ENCODE assay signal across 2 cellular contexts in genomic region chr19:55676384-55676783, GRCh38.
TF ChIP-seq lines count a peak whose summit lies in the region.

No MANE protein-coding gene starts in this region.

TF ChIP-seq in GM12878, 131 proteins besides CTCF, POLR2A, EP300 and RAD21:
- TF ChIP-seq HDGF (IDR thresholded peaks at IDR 0.05) (no peak), CREB1 (IDR thresholded peaks at IDR 0.05; ENCODE audit: low read depth) (no peak), JUNB (IDR thresholded peaks at IDR 0.05) (no peak)

TF ChIP-seq in liver, 16 proteins besides CTCF, POLR2A, EP300 and RAD21:
- TF ChIP-seq, protein P1, sequence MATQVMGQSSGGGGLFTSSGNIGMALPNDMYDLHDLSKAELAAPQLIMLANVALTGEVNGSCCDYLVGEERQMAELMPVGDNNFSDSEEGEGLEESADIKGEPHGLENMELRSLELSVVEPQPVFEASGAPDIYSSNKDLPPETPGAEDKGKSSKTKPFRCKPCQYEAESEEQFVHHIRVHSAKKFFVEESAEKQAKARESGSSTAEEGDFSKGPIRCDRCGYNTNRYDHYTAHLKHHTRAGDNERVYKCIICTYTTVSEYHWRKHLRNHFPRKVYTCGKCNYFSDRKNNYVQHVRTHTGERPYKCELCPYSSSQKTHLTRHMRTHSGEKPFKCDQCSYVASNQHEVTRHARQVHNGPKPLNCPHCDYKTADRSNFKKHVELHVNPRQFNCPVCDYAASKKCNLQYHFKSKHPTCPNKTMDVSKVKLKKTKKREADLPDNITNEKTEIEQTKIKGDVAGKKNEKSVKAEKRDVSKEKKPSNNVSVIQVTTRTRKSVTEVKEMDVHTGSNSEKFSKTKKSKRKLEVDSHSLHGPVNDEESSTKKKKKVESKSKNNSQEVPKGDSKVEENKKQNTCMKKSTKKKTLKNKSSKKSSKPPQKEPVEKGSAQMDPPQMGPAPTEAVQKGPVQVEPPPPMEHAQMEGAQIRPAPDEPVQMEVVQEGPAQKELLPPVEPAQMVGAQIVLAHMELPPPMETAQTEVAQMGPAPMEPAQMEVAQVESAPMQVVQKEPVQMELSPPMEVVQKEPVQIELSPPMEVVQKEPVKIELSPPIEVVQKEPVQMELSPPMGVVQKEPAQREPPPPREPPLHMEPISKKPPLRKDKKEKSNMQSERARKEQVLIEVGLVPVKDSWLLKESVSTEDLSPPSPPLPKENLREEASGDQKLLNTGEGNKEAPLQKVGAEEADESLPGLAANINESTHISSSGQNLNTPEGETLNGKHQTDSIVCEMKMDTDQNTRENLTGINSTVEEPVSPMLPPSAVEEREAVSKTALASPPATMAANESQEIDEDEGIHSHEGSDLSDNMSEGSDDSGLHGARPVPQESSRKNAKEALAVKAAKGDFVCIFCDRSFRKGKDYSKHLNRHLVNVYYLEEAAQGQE (IDR thresholded peaks at IDR 0.05): no peak
- TF ChIP-seq FOXA1 (IDR thresholded peaks at IDR 0.05) (no peak), ATF3 (IDR thresholded peaks at IDR 0.05) (no peak), RXRA (IDR thresholded peaks at IDR 0.05) (peak in 1 of 2 donors; percentile 15), EGR1 (IDR thresholded peaks at IDR 0.05; ENCODE audit: low read depth in 2 of 2) (no peak)
- TF ChIP-seq, protein P2, sequence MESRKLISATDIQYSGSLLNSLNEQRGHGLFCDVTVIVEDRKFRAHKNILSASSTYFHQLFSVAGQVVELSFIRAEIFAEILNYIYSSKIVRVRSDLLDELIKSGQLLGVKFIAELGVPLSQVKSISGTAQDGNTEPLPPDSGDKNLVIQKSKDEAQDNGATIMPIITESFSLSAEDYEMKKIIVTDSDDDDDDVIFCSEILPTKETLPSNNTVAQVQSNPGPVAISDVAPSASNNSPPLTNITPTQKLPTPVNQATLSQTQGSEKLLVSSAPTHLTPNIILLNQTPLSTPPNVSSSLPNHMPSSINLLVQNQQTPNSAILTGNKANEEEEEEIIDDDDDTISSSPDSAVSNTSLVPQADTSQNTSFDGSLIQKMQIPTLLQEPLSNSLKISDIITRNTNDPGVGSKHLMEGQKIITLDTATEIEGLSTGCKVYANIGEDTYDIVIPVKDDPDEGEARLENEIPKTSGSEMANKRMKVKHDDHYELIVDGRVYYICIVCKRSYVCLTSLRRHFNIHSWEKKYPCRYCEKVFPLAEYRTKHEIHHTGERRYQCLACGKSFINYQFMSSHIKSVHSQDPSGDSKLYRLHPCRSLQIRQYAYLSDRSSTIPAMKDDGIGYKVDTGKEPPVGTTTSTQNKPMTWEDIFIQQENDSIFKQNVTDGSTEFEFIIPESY (IDR thresholded peaks at IDR 0.05): no peak
